ENCODE assay signal across 8 cellular contexts in the genomic region with DNA sequence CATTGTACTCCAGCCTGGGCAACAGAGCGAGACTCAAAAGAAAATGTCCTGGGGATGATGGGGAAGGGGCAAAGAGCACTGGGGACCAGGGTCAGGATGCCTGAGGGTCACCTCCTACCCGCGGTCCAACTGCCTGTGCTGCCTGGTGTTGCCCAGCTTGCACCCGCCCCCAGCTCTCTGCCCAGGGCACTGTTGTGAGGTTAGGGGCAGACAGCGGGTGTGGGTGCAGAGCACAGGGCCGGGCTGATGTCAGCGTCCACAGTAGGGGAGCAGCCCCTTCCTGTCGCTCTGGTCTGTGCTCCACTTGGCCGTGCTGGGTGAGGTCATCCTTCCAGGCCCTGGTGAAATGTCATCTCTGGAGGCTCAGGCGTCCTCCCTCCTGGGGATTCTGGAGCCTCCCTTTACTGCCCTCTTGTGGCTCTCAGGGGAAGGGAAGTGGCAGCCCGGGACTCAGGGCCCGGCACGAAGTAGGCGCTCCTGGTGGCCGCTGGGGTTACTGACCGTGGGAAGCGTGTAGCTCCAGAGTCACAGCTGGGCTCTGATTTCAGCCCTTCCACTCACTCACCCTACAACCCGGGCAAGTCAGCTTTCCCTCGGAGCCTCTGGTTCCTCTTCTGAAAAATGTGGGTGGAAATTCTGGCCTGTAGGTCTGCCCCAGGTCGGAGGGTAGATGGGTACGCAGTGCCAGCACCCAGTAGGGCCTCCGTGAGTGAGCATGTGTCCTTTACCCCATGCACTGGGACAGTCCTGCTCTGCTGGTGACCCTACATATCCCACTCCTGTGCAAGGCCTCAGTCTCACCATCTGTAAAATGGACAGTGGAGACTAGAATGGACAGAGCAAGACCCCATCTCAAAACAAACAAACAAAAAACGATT. TPM values are rescaled to one million over a fixed set of nuclear protein-coding genes. Genes with fewer than 3 reads are reported as not detected.
DNase-seq lines count a peak whose midpoint lies in the region; ATAC-seq, FAIRE-seq and TF ChIP-seq lines count a peak whose summit lies in the region.

No MANE protein-coding gene starts in this region.

- no peaks in the 10 kb centered on the region for H3K36me3 ChIP-seq in mucosa of descending colon (ENCODE audit: low read depth)

- intact Hi-C loops in mucosa of descending colon (cut with DNase I, micrococcal nuclease), result no loop called here

- H3K27ac Mint-ChIP-seq in activated CD8-positive, alpha-beta memory T cell treated with anti-CD3 and anti-CD28 coated beads, Interleukin-2, amount 10 ng/mL, durations not matched to agents 7 days and 5 days, result peak overlapping the region; percentile 88

- no peaks in the 10 kb centered on the region for H3K9me3 ChIP-seq in mucosa of descending colon

- peak; percentile 18 for FAIRE-seq in endometrium (lab: Jason Lieb, UNC)

- no peak overlapping the region for H3K4me3 ChIP-seq in mucosa of descending colon

- DNase-seq in Ammon's horn (ENCODE audit: low spot score) (peak; percentile 75), NOMO-1 treated with DMSO at 0.1 percent for 48 hours (lab: John Stamatoyannopoulos, UW; ENCODE audit: unreplicated experiment) (peak; percentile 93), mucosa of descending colon (peak; percentile 88 to 89 (median 88))
- DNase-seq in activated CD8-positive, alpha-beta memory T cell treated with anti-CD3 and anti-CD28 coated beads, Interleukin-2, amount 10 ng/mL, durations not matched to agents 7 days and 5 days, result peak; percentile 95
- DNase-seq in stimulated activated CD8-positive, alpha-beta memory T cell treated with anti-CD3 and anti-CD28 coated beads, Interleukin-7, amount 100 ng/mL, for 1 hour (ENCODE audit: low read depth in 2 of 2), result peak; percentile 62

- peaks cover 66% of the 10 kb centered on the region for H3K4me1 Mint-ChIP-seq in activated CD8-positive, alpha-beta memory T cell treated with anti-CD3 and anti-CD28 coated beads, Interleukin-2, amount 10 ng/mL, durations not matched to agents 7 days and 5 days

- peaks cover 8% of the 10 kb centered on the region for H3K4me1 ChIP-seq in mucosa of descending colon (ENCODE audit: low read depth)

- H3K9me3 Mint-ChIP-seq in activated CD8-positive, alpha-beta memory T cell treated with anti-CD3 and anti-CD28 coated beads, Interleukin-2, amount 10 ng/mL, durations not matched to agents 7 days and 5 days (ENCODE audit: low read depth), result no peaks in the 10 kb centered on the region

- CTCF ChIA-PET in activated CD8-positive, alpha-beta memory T cell treated with anti-CD3 and anti-CD28 coated beads, Interleukin-2, amount 10 ng/mL, durations not matched to agents 7 days and 5 days (lab: Charles Lee), result interaction anchor here (0.6 to 10.3 kb wide), 21 partner anchors 9 to 730 kb away, joined by 3 to 175 read pairs (median 7); a partner anchor contains a TSS

- peak; percentile 98 for TF ChIP-seq CTCF in mucosa of descending colon (IDR thresholded peaks at IDR 0.05)

- H3K36me3 Mint-ChIP-seq in activated CD8-positive, alpha-beta memory T cell treated with anti-CD3 and anti-CD28 coated beads, Interleukin-2, amount 10 ng/mL, durations not matched to agents 7 days and 5 days, result peaks cover 6% of the 10 kb centered on the region

- H3K4me3 Mint-ChIP-seq in activated CD8-positive, alpha-beta memory T cell treated with anti-CD3 and anti-CD28 coated beads, Interleukin-2, amount 10 ng/mL, durations not matched to agents 7 days and 5 days, result peak overlapping the region; percentile 44

- peak; percentile 47 for ATAC-seq in GM19025 (IDR thresholded peaks at IDR 0.05; ENCODE audit: low read depth, unreplicated experiment)
- peak; percentile 25 for ATAC-seq in HG03558 (IDR thresholded peaks at IDR 0.05; ENCODE audit: extremely low read depth, unreplicated experiment)
- peak; percentile 86 for ATAC-seq in activated CD8-positive, alpha-beta memory T cell treated with anti-CD3 and anti-CD28 coated beads, Interleukin-2, amount 10 ng/mL, durations not matched to agents 7 days and 5 days
- peak; percentile 97 for ATAC-seq in mucosa of descending colon

- H3K27me3 Mint-ChIP-seq in activated CD8-positive, alpha-beta memory T cell treated with anti-CD3 and anti-CD28 coated beads, Interleukin-2, amount 10 ng/mL, durations not matched to agents 7 days and 5 days, result no peaks in the 10 kb centered on the region

RNA-seq across cellular contexts. Expression of a gene that starts 17.3 kb away (rescaled TPM):
- 10 to 100 TPM; 20.0 to 35.7 TPM for total RNA-seq in activated CD8-positive, alpha-beta memory T cell treated with anti-CD3 and anti-CD28 coated beads, Interleukin-2, amount 10 ng/mL, durations not matched to agents 7 days and 5 days
- total RNA-seq in mucosa of descending colon, result 10 to 100 TPM; 21.8 to 46.2 (median 35.1) TPM

Comparison
In these comparisons a context has a peak if more than half of its experiments do, and no peak if none do; other contexts are left out.
1. ATAC-seq: peak in every context shown above with its lines; median percentile 97 in mucosa of descending colon; 86 in activated CD8-positive, alpha-beta memory T cell treated with anti-CD3 and anti-CD28 coated beads, Interleukin-2, amount 10 ng/mL, durations not matched to agents 7 days and 5 days; 47 in GM19025; 25 in HG03558.